1 cellular context compared by ENCODE assay signal in the genomic region with DNA sequence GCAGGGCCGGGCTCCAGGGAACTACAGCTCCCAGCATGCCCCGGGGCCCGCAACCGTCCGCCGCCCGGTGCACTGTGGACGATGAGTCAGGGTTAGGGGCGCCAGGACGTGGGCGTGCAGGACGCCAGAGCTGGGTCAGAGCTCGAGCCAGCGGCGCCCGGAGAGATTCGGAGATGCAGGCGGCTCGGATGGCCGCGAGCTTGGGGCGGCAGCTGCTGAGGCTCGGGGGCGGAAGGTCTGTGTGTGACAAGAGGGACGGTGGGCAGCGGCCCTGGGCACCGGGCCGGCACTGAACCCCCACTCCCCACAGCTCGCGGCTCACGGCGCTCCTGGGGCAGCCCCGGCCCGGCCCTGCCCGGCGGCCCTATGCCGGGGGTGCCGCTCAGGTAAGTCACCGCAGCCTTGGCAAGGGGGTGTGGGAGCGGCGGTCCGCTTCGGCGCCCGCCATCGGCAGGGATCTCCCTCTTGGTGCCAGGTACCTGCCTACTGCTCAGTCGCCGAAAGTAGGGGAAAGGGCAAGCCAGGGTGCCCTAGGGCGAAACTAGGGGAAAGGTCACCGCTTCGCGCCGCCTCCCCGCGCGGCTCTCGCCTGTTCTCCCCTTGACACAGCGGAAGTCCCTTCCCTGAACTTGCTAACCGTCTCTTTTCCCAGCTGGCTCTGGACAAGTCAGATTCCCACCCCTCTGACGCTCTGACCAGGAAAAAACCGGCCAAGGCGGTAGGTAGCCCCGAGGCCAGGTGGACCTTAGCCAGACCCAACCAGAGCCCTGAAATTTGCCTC.
TF ChIP-seq lines count a peak whose summit lies in the region.

TSS of gene ACADVL (plus strand) at position 127 of the 781 bp plus-strand sequence. CDS start at position 174, 47 bp downstream.
TSS of gene DLG4 (minus strand) at position 25 of the 781 bp plus-strand sequence.

TF ChIP-seq in SK-N-SH, 30 proteins besides CTCF, POLR2A, EP300 and RAD21 (continued from another document):
- TF ChIP-seq IRF3 (IDR thresholded peaks at IDR 0.05; ENCODE audit: low read depth, low read length) (no peak), ZBTB33 (IDR thresholded peaks at IDR 0.05; ENCODE audit: borderline replicate concordance, low read depth) (no peak), RCOR1 (IDR thresholded peaks at IDR 0.05; ENCODE audit: low read length) (0 out of 2 replicates have a peak, but pooled peaks have one; percentile 11), FOXJ3 (CRISPR knock-in tag; IDR thresholded peaks at IDR 0.05) (no peak), MEF2A (IDR thresholded peaks at IDR 0.05; ENCODE audit: borderline replicate concordance, low read depth) (no peak), JUND (IDR thresholded peaks at IDR 0.05) (peak; percentile 70), GABPA (IDR thresholded peaks at IDR 0.05; ENCODE audit: low read depth) (peak; percentile 40), SIN3A (IDR thresholded peaks at IDR 0.05; ENCODE audit: borderline replicate concordance, low read depth, low read length) (peak; percentile 77; the same call in 1 of the 2 replicates), POLR2AphosphoS5 (IDR thresholded peaks at IDR 0.05; ENCODE audit: low read depth, low read length) (peak; percentile 67), GATA2 (CRISPR knock-in tag; IDR thresholded peaks at IDR 0.05) (no peak), USF1 (IDR thresholded peaks at IDR 0.05; ENCODE audit: borderline replicate concordance, low read depth) (no peak), FOXM1 (IDR thresholded peaks at IDR 0.05; ENCODE audit: low read depth) (no peak), RXRA (IDR thresholded peaks at IDR 0.05; ENCODE audit: borderline replicate concordance, low read depth) (peak; percentile 58; the same call in 1 of the 2 replicates), SMC3 (IDR thresholded peaks at IDR 0.05; ENCODE audit: low read depth, low read length) (no peak), TCF12 (IDR thresholded peaks at IDR 0.05) (peak; percentile 12; the same call in 1 of the 2 replicates), MXI1 (IDR thresholded peaks at IDR 0.05; ENCODE audit: low read depth, low read length) (peak; percentile 86), ELF1 (IDR thresholded peaks at IDR 0.05) (peak; percentile 43; the same call in 1 of the 2 replicates), NRF1 (IDR thresholded peaks at IDR 0.05; ENCODE audit: low read depth, low read length) (no peak), RFX5 (IDR thresholded peaks at IDR 0.05; ENCODE audit: low read length) (no peak), CHD2 (IDR thresholded peaks at IDR 0.05; ENCODE audit: low read length, partially characterized antibody) (peak; percentile 59), FOSL2 (IDR thresholded peaks at IDR 0.05; ENCODE audit: borderline replicate concordance, low read depth) (peak; percentile 63; the same call in 1 of the 2 replicates), NFIC (IDR thresholded peaks at IDR 0.05; ENCODE audit: borderline replicate concordance) (peak; percentile 1; the same call in 1 of the 2 replicates), TAF1 (IDR thresholded peaks at IDR 0.05; ENCODE audit: borderline replicate concordance, low read depth, low read length) (peak; percentile 80)
- TF ChIP-seq, protein P1, sequence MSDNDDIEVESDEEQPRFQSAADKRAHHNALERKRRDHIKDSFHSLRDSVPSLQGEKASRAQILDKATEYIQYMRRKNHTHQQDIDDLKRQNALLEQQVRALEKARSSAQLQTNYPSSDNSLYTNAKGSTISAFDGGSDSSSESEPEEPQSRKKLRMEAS (IDR thresholded peaks at IDR 0.05; ENCODE audit: low read depth), result peak; percentile 13; the same call in 1 of the 2 replicates
- TF ChIP-seq, protein P2, sequence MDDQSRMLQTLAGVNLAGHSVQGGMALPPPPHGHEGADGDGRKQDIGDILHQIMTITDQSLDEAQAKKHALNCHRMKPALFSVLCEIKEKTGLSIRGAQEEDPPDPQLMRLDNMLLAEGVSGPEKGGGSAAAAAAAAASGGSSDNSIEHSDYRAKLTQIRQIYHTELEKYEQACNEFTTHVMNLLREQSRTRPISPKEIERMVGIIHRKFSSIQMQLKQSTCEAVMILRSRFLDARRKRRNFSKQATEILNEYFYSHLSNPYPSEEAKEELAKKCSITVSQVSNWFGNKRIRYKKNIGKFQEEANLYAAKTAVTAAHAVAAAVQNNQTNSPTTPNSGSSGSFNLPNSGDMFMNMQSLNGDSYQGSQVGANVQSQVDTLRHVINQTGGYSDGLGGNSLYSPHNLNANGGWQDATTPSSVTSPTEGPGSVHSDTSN (IDR thresholded peaks at IDR 0.05), result no peak
